In genomic region chr2:240134956-240135520, GRCh38 we compare ENCODE assay signal across 9 cellular contexts. TPM values are rescaled to one million over a fixed set of nuclear protein-coding genes. Genes with fewer than 3 reads are reported as not detected.
A peak's percentile ranks its signal among the peaks of the same experiment; 100 is the strongest.
DNase-seq lines count a peak whose midpoint lies in the region; ATAC-seq and TF ChIP-seq lines count a peak whose summit lies in the region.
"Had no signal": no experiment of that assay in that cellular context is flagged by ENCODE, and none has a peak within 500 bp of the region (broad histone marks: within the 10 kb centered on the region; RNA-seq: fewer than 3 reads in every experiment).

No MANE protein-coding gene starts in this region.

- H3K9me3 ChIP-seq in mononuclear cell (ENCODE audit: low read depth, low read length): no peaks in the 10 kb centered on the region
- no peaks in the 10 kb centered on the region for H3K9me3 ChIP-seq in aorta (ENCODE audit: control insufficient read depth, low read length)

- H3K4me1 ChIP-seq in mononuclear cell (ENCODE audit: insufficient read depth, low read length) (peaks cover 21% of the 10 kb centered on the region), aorta (ENCODE audit: control insufficient read depth in 1 of 2, insufficient read depth in 2 of 2, low read length in 2 of 2) (no peaks in the 10 kb centered on the region)

- peak; percentile 27 for DNase-seq in Right ventricle myocardium inferior (ENCODE audit: missing footprints)
- no peak for DNase-seq in left ventricle myocardium superior
- DNase-seq in choroid plexus epithelial cell (ENCODE audit: low read depth): no peak
- DNase-seq in aorta: peak; percentile 21 to 57
- no peak for DNase-seq in NCI-H1436 (lab: John Stamatoyannopoulos, UW)
- DNase-seq in SW 1271 (lab: John Stamatoyannopoulos, UW): no peak
- no peak for DNase-seq in pons (ENCODE audit: low spot score)
- DNase-seq: NCI-H1092 had no signal

- ATAC-seq in Right ventricle myocardium inferior (no peak), left ventricle myocardium superior (no peak), aorta (ENCODE audit: low FRiP score) (no peak)

- H3K27ac ChIP-seq in aorta (ENCODE audit: low read depth in 1 of 2, low read length in 2 of 2): no peak overlapping the region

- H3K36me3 ChIP-seq in aorta (ENCODE audit: control insufficient read depth in 1 of 2, insufficient read depth in 2 of 2, low read length in 1 of 2): peaks cover 0 to 13% of the 10 kb centered on the region in 2 donors

- H3K4me3 ChIP-seq in choroid plexus epithelial cell (ENCODE audit: low read depth, low read length): peak overlapping the region; percentile 95
- H3K4me3 ChIP-seq in mononuclear cell (ENCODE audit: low read length): peak overlapping the region; percentile 69
- peak overlapping the region in 1 of 2 donors; percentile 84 for H3K4me3 ChIP-seq in aorta (ENCODE audit: low read length in 2 of 2)

- intact Hi-C loops in Right ventricle myocardium inferior (cut with DNase I): no loop called here
- intact Hi-C loops in left ventricle myocardium superior (cut with micrococcal nuclease): no loop called here
- intact Hi-C loops in aorta (cut with DNase I): no loop called here

- no peak for TF ChIP-seq CTCF in choroid plexus epithelial cell (conservative IDR thresholded peaks at IDR 0.05; ENCODE audit: low read depth, low read length)

- H3K27me3 ChIP-seq in mononuclear cell (ENCODE audit: insufficient read depth, low read length) (no peaks in the 10 kb centered on the region), aorta (ENCODE audit: control insufficient read depth in 1 of 2, insufficient read depth in 2 of 2, low read length in 1 of 2) (no peaks in the 10 kb centered on the region)

- 81 to 83% methylated on average over 15 of the region's 15 CpGs for WGBS in aorta, 2 donors

RNA-seq across cellular contexts. Expression of gene COPS9, which starts 1.1 kb away (rescaled TPM):
- total RNA-seq in Right ventricle myocardium inferior (220 TPM), left ventricle myocardium superior (204 TPM), mononuclear cell (30.6 TPM), aorta (10 to 100 TPM; 83.7 to 94.0 TPM)
- polyA plus RNA-seq in aorta: 100 to 1,000 TPM; 415 to 787 TPM

RNA-seq across cellular contexts. Expression of gene OTOS, which starts 5.4 kb away (rescaled TPM):
- not detected for total RNA-seq in Right ventricle myocardium inferior
- not detected for total RNA-seq in left ventricle myocardium superior
- total RNA-seq in mononuclear cell: not detected
- not detected for total RNA-seq in aorta
- not detected for polyA plus RNA-seq in aorta

Comparison
In these comparisons a context has a peak if more than half of its experiments do, and no peak if none do; other contexts are left out.
1. DNase-seq: peak in Right ventricle myocardium inferior (single experiment) and aorta (2 of 2); none in left ventricle myocardium superior (single experiment), choroid plexus epithelial cell (single experiment), NCI-H1436 (single experiment), SW 1271 (0 of 2) and pons (single experiment).